In genomic region chr15:97841558-97841957, GRCh38 we compare ENCODE assay signal across 9 cellular contexts.
"Had no signal": no experiment of that assay in that cellular context is flagged by ENCODE, and none has a peak within 500 bp of the region (broad histone marks: within the 10 kb centered on the region; RNA-seq: fewer than 3 reads in every experiment).

No MANE protein-coding gene starts in this region.

- DNase-seq: GM23248, GOT3, H9, HCEC 1CT, Karpas-422, KBM-7 had no signal

- H3K4me2 ChIP-seq: KMS-11 had no signal

- H3K4me3 ChIP-seq: GM23248 had no signal

- H3K9ac ChIP-seq: GM23248, KMS-11 had no signal

- FAIRE-seq: H54, HTR-8/SVneo had no signal

- H2AFZ ChIP-seq: GM23248 had no signal

- H3K27ac ChIP-seq: GM23248, KMS-11 had no signal
